Comparison of ENCODE assay signal across 18 cellular contexts in the genomic region with DNA sequence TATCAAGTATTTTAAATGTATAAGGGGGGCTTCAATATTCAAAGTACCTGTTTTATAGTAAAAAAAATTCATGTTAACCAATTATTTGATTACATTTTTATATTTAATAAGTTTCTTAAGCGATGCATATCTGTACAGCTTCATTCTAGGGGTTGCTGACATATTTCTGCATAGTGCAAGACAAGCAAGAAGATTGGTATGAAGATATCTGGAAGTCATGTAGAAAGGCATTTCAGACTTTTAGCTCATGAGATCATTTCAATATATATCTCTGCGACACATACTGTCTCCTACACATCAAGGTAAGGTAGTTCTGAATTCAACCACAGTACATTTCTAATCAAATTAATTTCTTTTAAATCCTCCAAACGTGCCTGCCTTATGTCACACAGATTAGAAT.
"Had no signal": no experiment of that assay in that cellular context is flagged by ENCODE, and none has a peak within 500 bp of the region (broad histone marks: within the 10 kb centered on the region; RNA-seq: fewer than 3 reads in every experiment).

No MANE protein-coding gene starts in this region.

- H3K36me3 ChIP-seq: thyroid gland had no signal

- H3K27me3 ChIP-seq: ascending aorta, thyroid gland had no signal

- H3K27ac ChIP-seq: ascending aorta, epithelial cell of prostate, thyroid gland had no signal

- H3K4me1 ChIP-seq: ascending aorta, thyroid gland had no signal

- DNase-seq: activated CD4-positive, alpha-beta memory T cell treated with anti-CD3 and anti-CD28 coated beads, Interleukin-2, amount 10 ng/mL, durations not matched to agents 7 days and 5 days; activated CD4-positive, alpha-beta T cell treated with anti-CD3 and anti-CD28 coated beads for 1 hour; activated gamma-delta T cell treated with Interleukin-2 at 50 U/mL for 16 hours; activated naive CD8-positive, alpha-beta T cell treated with anti-CD3 and anti-CD28 coated beads for 36 hours; activated T-cell treated with anti-CD3 and anti-CD28 coated beads, Interleukin-2, amount 50 U/mL, for 72 hours; caudate nucleus; cortex of kidney; effector memory CD8-positive, alpha-beta T cell; glutamatergic neuron; immature natural killer cell; natural killer cell; nucleus accumbens; right cardiac atrium; T1000; thyroid gland had no signal

- H3K4me3 ChIP-seq: ascending aorta, thyroid gland had no signal

- ATAC-seq: activated T-cell treated with anti-CD3 and anti-CD28 coated beads, Interleukin-2, amount 50 U/mL, for 72 hours; effector memory CD8-positive, alpha-beta T cell; natural killer cell; right cardiac atrium; stimulated activated effector memory CD8-positive, alpha-beta T cell treated with anti-CD3 and anti-CD28 coated beads, Interleukin-12 subunit alpha, Interleukin-12 subunit beta, amount 100 ng/mL, for 72 hours had no signal
